In genomic region chr1:150642296-150642695, GRCh38 we compare ENCODE assay signal across 19 cellular contexts. TPM values are rescaled to one million over a fixed set of nuclear protein-coding genes. Genes with fewer than 3 reads are reported as not detected.
DNase-seq lines count a peak whose midpoint lies in the region; ATAC-seq and TF ChIP-seq lines count a peak whose summit lies in the region.
"Had no signal": no experiment of that assay in that cellular context is flagged by ENCODE, and none has a peak within 500 bp of the region (broad histone marks: within the 10 kb centered on the region; RNA-seq: fewer than 3 reads in every experiment).

No MANE protein-coding gene starts in this region.

- no peak for ATAC-seq in GM21381 (IDR thresholded peaks at IDR 0.05; ENCODE audit: unreplicated experiment)
- no peak for ATAC-seq in GM21367 (IDR thresholded peaks at IDR 0.05; ENCODE audit: unreplicated experiment)

- H3K79me1 ChIP-seq in mesendoderm (ENCODE audit: low read length), result no peaks in the 10 kb centered on the region

- peaks cover 18% of the 10 kb centered on the region for H3K36me3 Mint-ChIP-seq in endodermal cell (ENCODE audit: low read depth)
- H3K36me3 Mint-ChIP-seq: IgD-negative memory B cell had no signal

- no peaks in the 10 kb centered on the region for H3K9me2 ChIP-seq in GM23248 (ENCODE audit: insufficient read depth)

- H2AK5ac ChIP-seq in mesendoderm (ENCODE audit: low read length), result no peak overlapping the region

- WGBS in GM23248 (ENCODE audit: low coverage in 1 of 2, low lambda C conversion rate in 2 of 2, missing lambda C conversion rate in 2 of 2), 2 experiments, result 42 to 72% methylated on average over 4 of the region's 4 CpGs
- 62% methylated on average over 4 of the region's 4 CpGs for WGBS in HUES64
- WGBS in endodermal cell (ENCODE audit: insufficient coverage in 1 of 2, insufficient read length in 1 of 2), 2 experiments, result 62 to 75% methylated on average over 4 of the region's 4 CpGs
- WGBS in mesendoderm (ENCODE audit: extremely low coverage, insufficient coverage, low lambda C conversion rate), result no CpG with 5 or more reads among the region's 4 CpGs

- H3K27ac ChIP-seq in GM23248 (no peak overlapping the region), HUES64 (ENCODE audit: low read depth, low read length) (peak overlapping the region; percentile 89), endodermal cell (ENCODE audit: low read depth, low read length) (no peak overlapping the region), mesendoderm (ENCODE audit: low read depth, low read length) (peak overlapping the region; percentile 91)
- H3K27ac ChIP-seq: BLaER1 treated with 17β-estradiol and CSF1 and Interleukin-3, amounts not matched to agents 10 nM and 100 nM; HL-60; KMS-11 had no signal

- no peaks in the 10 kb centered on the region for H4K20me1 ChIP-seq in GM23248 (ENCODE audit: insufficient read depth)
- H4K20me1 ChIP-seq: BLaER1 treated with 17β-estradiol and CSF1 and Interleukin-3, amounts not matched to agents 10 nM and 100 nM had no signal

- DNase-seq in GM23248, result no peak
- no peak for DNase-seq in endodermal cell
- peak; percentile 28 for DNase-seq in mesendoderm
- no peak for DNase-seq in stimulated activated naive CD4-positive, alpha-beta T cell (lab: John Stamatoyannopoulos, UW)
- DNase-seq: 8988T; ACHN; CD4-positive, alpha-beta T cell; DMS79; EL; GDM1; HCEC 1CT; HFFc6 had no signal

- no peaks in the 10 kb centered on the region for H3K79me2 ChIP-seq in GM23248 (ENCODE audit: insufficient read depth)
- H3K79me2 ChIP-seq in mesendoderm (ENCODE audit: control insufficient read depth, insufficient read depth, low read length), result no peaks in the 10 kb centered on the region

- peak overlapping the region; percentile 96 for H3K27ac Mint-ChIP-seq in endodermal cell
- H3K27ac Mint-ChIP-seq: CD4-positive, alpha-beta T cell; HFFc6; IgD-negative memory B cell had no signal

- peak overlapping the region; percentile 96 for H2BK120ac ChIP-seq in mesendoderm (ENCODE audit: low read depth, low read length)

- H3K27me3 ChIP-seq in GM23248 (replicated peaks; ENCODE audit: insufficient read depth) (no peaks in the 10 kb centered on the region), HUES64 (ENCODE audit: insufficient read depth, low read length) (no peaks in the 10 kb centered on the region), endodermal cell (ENCODE audit: control insufficient read depth, insufficient read depth, low read length, poor library complexity, severe bottlenecking) (no peaks in the 10 kb centered on the region), mesendoderm (ENCODE audit: insufficient read depth, low read length, poor library complexity) (no peaks in the 10 kb centered on the region)
- H3K27me3 ChIP-seq: BLaER1 treated with 17β-estradiol and CSF1 and Interleukin-3, amounts not matched to agents 10 nM and 100 nM had no signal

- TF ChIP-seq CTCF in endodermal cell (conservative IDR thresholded peaks at IDR 0.05), result no peak

- peak overlapping the region; percentile 45 for H3K4me3 Mint-ChIP-seq in endodermal cell
- H3K4me3 Mint-ChIP-seq: CD4-positive, alpha-beta T cell; HFFc6; IgD-negative memory B cell had no signal

- 0 out of 2 replicates have a peak overlapping the region, but pooled peaks have one; percentile 6 for H2AFZ ChIP-seq in GM23248

- peak overlapping the region; percentile 90 for H2BK5ac ChIP-seq in mesendoderm (ENCODE audit: low read length)

- H3K4me3 ChIP-seq in GM23248 (no peak overlapping the region), HUES64 (ENCODE audit: low read length) (no peak overlapping the region), endodermal cell (ENCODE audit: low read length) (peak overlapping the region; percentile 76), mesendoderm (ENCODE audit: low read length) (no peak overlapping the region)
- H3K4me3 ChIP-seq: BLaER1 treated with 17β-estradiol and CSF1 and Interleukin-3, amounts not matched to agents 10 nM and 100 nM had no signal

- H3K36me3 ChIP-seq in GM23248 (ENCODE audit: low read depth) (0 out of 2 replicates have a peak, but pooled peaks cover 9% of the 10 kb centered on the region), HUES64 (ENCODE audit: insufficient read depth, low read length) (peaks cover 21% of the 10 kb centered on the region), endodermal cell (ENCODE audit: control insufficient read depth, insufficient read depth, low read length) (peaks cover 24% of the 10 kb centered on the region), mesendoderm (ENCODE audit: control insufficient read depth, insufficient read depth, low read length) (no peaks in the 10 kb centered on the region)

- H3K4ac ChIP-seq in mesendoderm (ENCODE audit: low read depth, low read length), result peak overlapping the region; percentile 97

- H3K4me1 ChIP-seq in GM23248 (ENCODE audit: insufficient read depth), result no peaks in the 10 kb centered on the region
- H3K4me1 ChIP-seq in HUES64 (ENCODE audit: insufficient read depth, low read length), result peaks cover 24% of the 10 kb centered on the region
- peaks cover 11% of the 10 kb centered on the region for H3K4me1 ChIP-seq in endodermal cell (ENCODE audit: control insufficient read depth, insufficient read depth, low read length)
- H3K4me1 ChIP-seq in mesendoderm (ENCODE audit: control insufficient read depth, low read depth, low read length), result peaks cover 4% of the 10 kb centered on the region
- H3K4me1 ChIP-seq: BLaER1 treated with 17β-estradiol and CSF1 and Interleukin-3, amounts not matched to agents 10 nM and 100 nM had no signal

- peak overlapping the region; percentile 85 for H3K56ac ChIP-seq in mesendoderm (ENCODE audit: low read length)

- H3K9ac ChIP-seq in GM23248 (no peak overlapping the region), HUES64 (ENCODE audit: low read depth, low read length) (peak overlapping the region; percentile 76; the same call in 1 of the 2 replicates), endodermal cell (ENCODE audit: extremely low read depth, low read length, poor library complexity, severe bottlenecking) (peak overlapping the region; percentile 89), mesendoderm (ENCODE audit: low read length) (peak overlapping the region; percentile 72)
- H3K9ac ChIP-seq: BLaER1 treated with 17β-estradiol and CSF1 and Interleukin-3, amounts not matched to agents 10 nM and 100 nM; KMS-11 had no signal

- peak overlapping the region; percentile 98 for H3K18ac ChIP-seq in mesendoderm (ENCODE audit: low read length)

- H3K9me3 Mint-ChIP-seq in endodermal cell, result no peaks in the 10 kb centered on the region
- H3K9me3 Mint-ChIP-seq: CD4-positive, alpha-beta T cell; HFFc6; IgD-negative memory B cell had no signal

- peaks cover 15% of the 10 kb centered on the region; the same call in 1 of the 2 replicates for H3F3A ChIP-seq in GM23248 (ENCODE audit: insufficient read depth)

- H2BK15ac ChIP-seq in mesendoderm (replicated peaks; ENCODE audit: low read depth), result no peak overlapping the region

- H4K5ac ChIP-seq in mesendoderm (ENCODE audit: low read length), result peak overlapping the region; percentile 78

- H3K4me1 Mint-ChIP-seq in endodermal cell, result peaks cover 33% of the 10 kb centered on the region
- H3K4me1 Mint-ChIP-seq: IgD-negative memory B cell had no signal

- peak overlapping the region; percentile 98 for H4K8ac ChIP-seq in mesendoderm (ENCODE audit: low read depth, low read length)

- H3K9me3 ChIP-seq in GM23248 (ENCODE audit: low read depth) (no peaks in the 10 kb centered on the region), HUES64 (ENCODE audit: insufficient read depth, low read depth, low read length) (no peaks in the 10 kb centered on the region), endodermal cell (ENCODE audit: control insufficient read depth, low read length) (no peaks in the 10 kb centered on the region)
- H3K9me3 ChIP-seq: BLaER1 treated with 17β-estradiol and CSF1 and Interleukin-3, amounts not matched to agents 10 nM and 100 nM had no signal

- in situ Hi-C loops in GM23248 (cut with MboI), result no loop called here

- no peaks in the 10 kb centered on the region for H3K27me3 Mint-ChIP-seq in endodermal cell (ENCODE audit: insufficient read depth)
- H3K27me3 Mint-ChIP-seq: CD4-positive, alpha-beta T cell; IgD-negative memory B cell had no signal

- peak overlapping the region; percentile 48 for H3K23ac ChIP-seq in mesendoderm (ENCODE audit: low read length)

- H3K4me2 ChIP-seq in GM23248 (ENCODE audit: unreplicated experiment), result no peak overlapping the region
- H3K4me2 ChIP-seq in mesendoderm (ENCODE audit: low read length), result no peak overlapping the region
- H3K4me2 ChIP-seq: BLaER1 treated with 17β-estradiol and CSF1 and Interleukin-3, amounts not matched to agents 10 nM and 100 nM; KMS-11 had no signal

RNA-seq across cellular contexts. Expression of gene ENSA, which starts 12.9 kb away (rescaled TPM):
- total RNA-seq in GM23248 (2014; rRNA removed; shearing (Covaris generic)), result 47.4 and 54.3 TPM in 2 replicates
- polyA plus RNA-seq in GM23248 (2016; fragmentation: Nextera tagmentation; extraction: Ambion mirVana), result 44.4 and 51.1 TPM in 2 replicates
- polyA plus RNA-seq in HUES64 (2013, experiment 1 of 2), result 173 TPM
- 161 TPM for polyA plus RNA-seq in HUES64 (2013, experiment 2 of 2)
- 100 to 1,000 TPM; 266 to 364 TPM for total RNA-seq in endodermal cell
- 140 TPM for polyA plus RNA-seq in endodermal cell (2013, experiment 1 of 2)
- polyA plus RNA-seq in endodermal cell (2013, experiment 2 of 2), result 146 TPM
- 201 TPM for polyA plus RNA-seq in mesendoderm (2013, experiment 1 of 2)
- polyA plus RNA-seq in mesendoderm (2013, experiment 2 of 2), result 201 TPM

RNA-seq across cellular contexts. Expression of gene GOLPH3L, which starts 54.7 kb away (rescaled TPM):
- total RNA-seq in GM23248 (2014; rRNA removed; shearing (Covaris generic)), result 8.6 and 8.8 TPM in 2 replicates
- polyA plus RNA-seq in GM23248 (2016; fragmentation: Nextera tagmentation; extraction: Ambion mirVana), result 23.2 and 23.9 TPM in 2 replicates
- polyA plus RNA-seq in HUES64 (2013, experiment 1 of 2), result 34.9 TPM
- 35.4 TPM for polyA plus RNA-seq in HUES64 (2013, experiment 2 of 2)
- 10 to 100 TPM; 45.1 to 45.2 TPM for total RNA-seq in endodermal cell
- polyA plus RNA-seq in endodermal cell (2013, experiment 1 of 2), result 26.9 TPM
- 25.6 TPM for polyA plus RNA-seq in endodermal cell (2013, experiment 2 of 2)
- 30.2 TPM for polyA plus RNA-seq in mesendoderm (2013, experiment 1 of 2)
- 29.5 TPM for polyA plus RNA-seq in mesendoderm (2013, experiment 2 of 2)

Comparison
In these comparisons a context has a peak if more than half of its experiments do, and no peak if none do; other contexts are left out.
1. H3K27ac ChIP-seq: peak in HUES64 (single experiment) and mesendoderm (single experiment); none in GM23248 (single experiment) and endodermal cell (single experiment).